ENCODE assay signal across 1 cellular context in the genomic region with DNA sequence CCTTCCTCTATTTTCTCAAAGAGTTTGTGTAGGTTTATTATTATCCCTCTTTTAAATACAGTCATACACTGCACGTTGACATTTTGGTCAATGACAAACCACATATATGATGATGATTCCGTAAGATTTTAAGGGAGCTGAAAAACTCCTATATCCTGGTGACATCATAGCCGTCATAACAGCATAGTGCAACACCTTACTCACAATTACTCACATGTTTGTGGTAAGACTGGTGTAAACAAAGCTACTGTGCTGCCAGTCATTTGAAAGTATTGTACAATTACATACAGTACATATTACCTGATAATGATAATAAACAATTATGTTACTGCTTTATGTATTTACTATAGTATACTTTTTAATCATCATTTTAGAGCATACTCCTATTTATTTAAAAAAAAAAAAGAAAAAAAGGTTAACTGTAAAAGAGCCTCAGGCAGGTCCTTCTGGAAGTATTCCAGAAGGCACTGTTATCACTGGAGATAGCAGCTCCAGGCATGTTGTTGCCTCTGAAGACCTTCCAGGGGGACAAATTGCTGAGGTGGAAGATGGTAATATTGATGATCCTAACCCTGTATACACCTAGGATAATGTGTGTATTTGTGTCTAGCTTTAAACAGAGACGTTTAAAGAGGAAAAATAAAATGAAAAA.
TF ChIP-seq lines count a peak whose summit lies in the region.

No MANE protein-coding gene starts in this region.

TF ChIP-seq in HCT116, 20 proteins besides CTCF, POLR2A, EP300 and RAD21 (continued from another document):
- TF ChIP-seq, protein P1, sequence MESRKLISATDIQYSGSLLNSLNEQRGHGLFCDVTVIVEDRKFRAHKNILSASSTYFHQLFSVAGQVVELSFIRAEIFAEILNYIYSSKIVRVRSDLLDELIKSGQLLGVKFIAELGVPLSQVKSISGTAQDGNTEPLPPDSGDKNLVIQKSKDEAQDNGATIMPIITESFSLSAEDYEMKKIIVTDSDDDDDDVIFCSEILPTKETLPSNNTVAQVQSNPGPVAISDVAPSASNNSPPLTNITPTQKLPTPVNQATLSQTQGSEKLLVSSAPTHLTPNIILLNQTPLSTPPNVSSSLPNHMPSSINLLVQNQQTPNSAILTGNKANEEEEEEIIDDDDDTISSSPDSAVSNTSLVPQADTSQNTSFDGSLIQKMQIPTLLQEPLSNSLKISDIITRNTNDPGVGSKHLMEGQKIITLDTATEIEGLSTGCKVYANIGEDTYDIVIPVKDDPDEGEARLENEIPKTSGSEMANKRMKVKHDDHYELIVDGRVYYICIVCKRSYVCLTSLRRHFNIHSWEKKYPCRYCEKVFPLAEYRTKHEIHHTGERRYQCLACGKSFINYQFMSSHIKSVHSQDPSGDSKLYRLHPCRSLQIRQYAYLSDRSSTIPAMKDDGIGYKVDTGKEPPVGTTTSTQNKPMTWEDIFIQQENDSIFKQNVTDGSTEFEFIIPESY (IDR thresholded peaks at IDR 0.05; ENCODE audit: extremely low read depth, insufficient replicate concordance, low read length): no peak
- TF ChIP-seq CEBPB (IDR thresholded peaks at IDR 0.05; ENCODE audit: low read depth) (peak; percentile 66; the same call in 1 of the 2 replicates), EZH2 (IDR thresholded peaks at IDR 0.05) (no peak), JUND (IDR thresholded peaks at IDR 0.05) (peak; percentile 40; the same call in 1 of the 2 replicates), TCF7L2 (IDR thresholded peaks at IDR 0.05; ENCODE audit: borderline replicate concordance, extremely low read depth, insufficient read depth, insufficient read length) (no peak), POLR2AphosphoS5 (IDR thresholded peaks at IDR 0.05; ENCODE audit: low read depth, low read length) (no peak), SIN3A (IDR thresholded peaks at IDR 0.05; ENCODE audit: low read depth) (no peak), FOSL1 (IDR thresholded peaks at IDR 0.05; ENCODE audit: low read depth) (peak; percentile 55), CBX3 (IDR thresholded peaks at IDR 0.05; ENCODE audit: low read depth) (0 out of 2 replicates have a peak, but pooled peaks have one; percentile 58)
